Comparison of ENCODE assay signal across 8 cellular contexts in the genomic region with DNA sequence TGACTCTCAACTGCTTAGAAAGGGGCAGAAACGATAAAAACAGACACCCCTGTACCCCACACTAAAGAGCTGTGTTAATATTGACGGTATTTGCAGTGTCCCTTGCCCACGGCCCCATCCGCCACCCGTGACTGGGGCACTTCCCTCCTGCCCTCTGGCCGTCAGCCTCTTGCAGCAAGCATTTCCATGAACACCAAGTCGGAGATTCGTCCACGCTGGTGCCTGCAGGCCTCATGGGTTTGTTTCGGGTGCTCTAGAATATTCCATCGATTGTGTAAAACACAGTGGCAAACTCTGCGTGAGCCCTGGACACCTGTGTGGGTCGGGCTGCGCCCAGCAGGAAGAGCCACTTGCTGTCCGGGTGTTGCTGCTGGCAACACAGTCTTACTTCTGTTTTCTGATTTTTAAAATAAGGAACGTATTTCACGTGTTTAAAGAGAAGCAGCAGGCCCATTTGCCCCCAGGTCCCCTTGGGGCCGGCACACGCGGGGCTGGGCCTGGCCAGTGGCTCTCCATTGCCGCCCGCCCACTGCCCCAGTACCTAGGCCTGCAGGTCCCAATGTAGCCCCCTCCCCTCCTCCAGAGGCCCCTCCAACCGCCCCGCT. TPM values are rescaled to one million over a fixed set of nuclear protein-coding genes. Genes with fewer than 3 reads are reported as not detected.
DNase-seq lines count a peak whose midpoint lies in the region; TF ChIP-seq lines count a peak whose summit lies in the region.
"Had no signal": no experiment of that assay in that cellular context is flagged by ENCODE, and none has a peak within 500 bp of the region (broad histone marks: within the 10 kb centered on the region; RNA-seq: fewer than 3 reads in every experiment).

No MANE protein-coding gene starts in this region.

- H3K4me1 ChIP-seq in HEK293 (ENCODE audit: control insufficient read depth, insufficient read depth, low read length) (no peaks in the 10 kb centered on the region), osteoblast (ENCODE audit: insufficient read depth, low read length) (no peaks in the 10 kb centered on the region)

- peaks cover 21% of the 10 kb centered on the region for H4K20me1 ChIP-seq in osteoblast (ENCODE audit: insufficient read depth, low read length)

- POLR2A ChIA-PET in HEK293 (lab: Yijun Ruan, JAX), result interaction anchor here (0.7 kb wide), 1 partner anchor 62 kb away, joined by 3 read pairs; no protein-coding TSS in a partner anchor

- H3K9me3 Mint-ChIP-seq in brain, result no peaks in the 10 kb centered on the region

- no peaks in the 10 kb centered on the region for H3K27me3 ChIP-seq in osteoblast (ENCODE audit: insufficient read depth, low read length)

- CTCF ChIA-PET in HEK293 (lab: Yijun Ruan, JAX), result interaction anchor here (2.0 kb wide), 1 partner anchor 16 kb away, joined by 8 read pairs; no protein-coding TSS in a partner anchor

- H2AFZ ChIP-seq in osteoblast (ENCODE audit: low read length), result no peak overlapping the region

- H3K36me3 Mint-ChIP-seq in brain, result no peaks in the 10 kb centered on the region

- H3K36me3 ChIP-seq in HEK293 (ENCODE audit: control insufficient read depth in 2 of 2, insufficient read depth in 1 of 2, low read length in 2 of 2) (peaks cover 0 to 60% of the 10 kb centered on the region in 2 experiments; a peak in 1 of 3 replicates), osteoblast (ENCODE audit: insufficient read depth, low read length) (peaks cover 8% of the 10 kb centered on the region)

- no peaks in the 10 kb centered on the region for H3K79me2 ChIP-seq in osteoblast (ENCODE audit: insufficient read depth, low read length)

- peak overlapping the region in 4 of 5 experiments; percentile 21 to 88 (median 76) for H3K27ac Mint-ChIP-seq in brain

- no peak overlapping the region for H3K4me2 ChIP-seq in osteoblast (ENCODE audit: insufficient read depth, low read length)

- H3K27me3 Mint-ChIP-seq in brain, result peaks cover 5% of the 10 kb centered on the region

- H3K27ac ChIP-seq in HEK293 (ENCODE audit: extremely low read depth, low read depth, low read length) (0 out of 2 replicates have a peak overlapping the region, but pooled peaks have one; percentile 31), osteoblast (ENCODE audit: low read depth, low read length) (no peak overlapping the region)

- DNase-seq in GF-D8 (lab: John Stamatoyannopoulos, UW) (peak; percentile 68), osteoblast (ENCODE audit: insufficient read length, low spot score, missing footprints) (peak; percentile 84), NCI-H1105 treated with DMSO at 0.1 percent for 48 hours (lab: John Stamatoyannopoulos, UW) (no peak), cortex of kidney (lab: John Stamatoyannopoulos, UW) (no peak), SW 1271 (lab: John Stamatoyannopoulos, UW) (no peak)
- DNase-seq: left cardiac atrium had no signal

- no peak overlapping the region for H3K4me3 ChIP-seq in HEK293 (ENCODE audit: low read depth, low read length)
- no peak overlapping the region for H3K4me3 ChIP-seq in osteoblast (ENCODE audit: insufficient read depth, low read length)

- no peaks in the 10 kb centered on the region for H3K4me1 Mint-ChIP-seq in brain

- H3K4me3 Mint-ChIP-seq in brain, result no peak overlapping the region

- H3K9me3 ChIP-seq in HEK293 (ENCODE audit: control insufficient read depth, insufficient read depth, low read depth, low read length) (no peaks in the 10 kb centered on the region), osteoblast (ENCODE audit: low read depth, low read length) (no peaks in the 10 kb centered on the region)

- no peak for TF ChIP-seq CTCF in HEK293 (tag by site-specific recombination; IDR thresholded peaks at IDR 0.05)
- no peak for TF ChIP-seq CTCF in brain (conservative IDR thresholded peaks at IDR 0.05)
- no peak for TF ChIP-seq CTCF in osteoblast (IDR thresholded peaks at IDR 0.05; ENCODE audit: extremely low read depth, low read depth, low read length)

TF ChIP-seq in HEK293, 187 proteins besides CTCF, POLR2A, EP300 and RAD21:
- TF ChIP-seq, protein P1, sequence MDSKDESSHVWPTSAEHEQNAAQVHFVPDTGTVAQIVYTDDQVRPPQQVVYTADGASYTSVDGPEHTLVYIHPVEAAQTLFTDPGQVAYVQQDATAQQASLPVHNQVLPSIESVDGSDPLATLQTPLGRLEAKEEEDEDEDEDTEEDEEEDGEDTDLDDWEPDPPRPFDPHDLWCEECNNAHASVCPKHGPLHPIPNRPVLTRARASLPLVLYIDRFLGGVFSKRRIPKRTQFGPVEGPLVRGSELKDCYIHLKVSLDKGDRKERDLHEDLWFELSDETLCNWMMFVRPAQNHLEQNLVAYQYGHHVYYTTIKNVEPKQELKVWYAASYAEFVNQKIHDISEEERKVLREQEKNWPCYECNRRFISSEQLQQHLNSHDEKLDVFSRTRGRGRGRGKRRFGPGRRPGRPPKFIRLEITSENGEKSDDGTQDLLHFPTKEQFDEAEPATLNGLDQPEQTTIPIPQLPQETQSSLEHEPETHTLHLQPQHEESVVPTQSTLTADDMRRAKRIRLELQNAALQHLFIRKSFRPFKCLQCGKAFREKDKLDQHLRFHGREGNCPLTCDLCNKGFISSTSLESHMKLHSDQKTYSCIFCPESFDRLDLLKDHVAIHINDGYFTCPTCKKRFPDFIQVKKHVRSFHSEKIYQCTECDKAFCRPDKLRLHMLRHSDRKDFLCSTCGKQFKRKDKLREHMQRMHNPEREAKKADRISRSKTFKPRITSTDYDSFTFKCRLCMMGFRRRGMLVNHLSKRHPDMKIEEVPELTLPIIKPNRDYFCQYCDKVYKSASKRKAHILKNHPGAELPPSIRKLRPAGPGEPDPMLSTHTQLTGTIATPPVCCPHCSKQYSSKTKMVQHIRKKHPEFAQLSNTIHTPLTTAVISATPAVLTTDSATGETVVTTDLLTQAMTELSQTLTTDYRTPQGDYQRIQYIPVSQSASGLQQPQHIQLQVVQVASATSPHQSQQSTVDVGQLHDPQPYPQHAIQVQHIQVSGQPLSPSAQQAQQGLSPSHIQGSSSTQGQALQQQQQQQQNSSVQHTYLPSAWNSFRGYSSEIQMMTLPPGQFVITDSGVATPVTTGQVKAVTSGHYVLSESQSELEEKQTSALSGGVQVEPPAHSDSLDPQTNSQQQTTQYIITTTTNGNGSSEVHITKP (tag by site-specific recombination; IDR thresholded peaks at IDR 0.05), result no peak
- TF ChIP-seq BCL11B (tag by site-specific recombination; IDR thresholded peaks at IDR 0.05; ENCODE audit: low read depth) (no peak), ZNF391 (tag by site-specific recombination; IDR thresholded peaks at IDR 0.05; ENCODE audit: borderline replicate concordance, low read depth) (no peak), ZNF366 (tag by site-specific recombination; conservative IDR thresholded peaks at IDR 0.05) (no peak), ZEB2 (tag by site-specific recombination; IDR thresholded peaks at IDR 0.05) (no peak), KLF1 (tag by site-specific recombination; IDR thresholded peaks at IDR 0.05) (no peak), ZNF629 (tag by site-specific recombination; IDR thresholded peaks at IDR 0.05) (no peak)
- TF ChIP-seq, protein P2, sequence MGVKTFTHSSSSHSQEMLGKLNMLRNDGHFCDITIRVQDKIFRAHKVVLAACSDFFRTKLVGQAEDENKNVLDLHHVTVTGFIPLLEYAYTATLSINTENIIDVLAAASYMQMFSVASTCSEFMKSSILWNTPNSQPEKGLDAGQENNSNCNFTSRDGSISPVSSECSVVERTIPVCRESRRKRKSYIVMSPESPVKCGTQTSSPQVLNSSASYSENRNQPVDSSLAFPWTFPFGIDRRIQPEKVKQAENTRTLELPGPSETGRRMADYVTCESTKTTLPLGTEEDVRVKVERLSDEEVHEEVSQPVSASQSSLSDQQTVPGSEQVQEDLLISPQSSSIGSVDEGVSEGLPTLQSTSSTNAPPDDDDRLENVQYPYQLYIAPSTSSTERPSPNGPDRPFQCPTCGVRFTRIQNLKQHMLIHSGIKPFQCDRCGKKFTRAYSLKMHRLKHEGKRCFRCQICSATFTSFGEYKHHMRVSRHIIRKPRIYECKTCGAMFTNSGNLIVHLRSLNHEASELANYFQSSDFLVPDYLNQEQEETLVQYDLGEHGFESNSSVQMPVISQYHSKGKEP (tag by site-specific recombination; IDR thresholded peaks at IDR 0.05), result no peak

RNA-seq across cellular contexts. Expression of a gene that starts 10.1 kb away (rescaled TPM):
- 116 TPM for polyA plus RNA-seq in brain (ENCODE audit: insufficient read depth, low read depth, low replicate concordance)
- 72.4 and 75.1 TPM in 2 replicates for total RNA-seq in osteoblast

RNA-seq across cellular contexts. Expression of a gene that starts 18.1 kb away (rescaled TPM):
- polyA plus RNA-seq in brain (ENCODE audit: insufficient read depth, low read depth, low replicate concordance), result 79.8 TPM
- 34.4 and 36.8 TPM in 2 replicates for total RNA-seq in osteoblast

RNA-seq across cellular contexts. Expression of a gene that starts 22.1 kb away (rescaled TPM):
- 18.7 TPM for polyA plus RNA-seq in brain (ENCODE audit: insufficient read depth, low read depth, low replicate concordance)
- total RNA-seq in osteoblast, result 25.3 and 27.4 TPM in 2 replicates

RNA-seq across cellular contexts. Expression of a gene that starts 22.3 kb away (rescaled TPM):
- polyA plus RNA-seq in brain (ENCODE audit: insufficient read depth, low read depth, low replicate concordance), result 28.8 TPM
- 13.0 and 20.3 TPM in 2 replicates for total RNA-seq in osteoblast

Comparison
In these comparisons a context has a peak if more than half of its experiments do, and no peak if none do; other contexts are left out.
1. DNase-seq: peak in GF-D8 (single experiment) and osteoblast (single experiment); none in NCI-H1105 treated with DMSO at 0.1 percent for 48 hours (single experiment), cortex of kidney (single experiment) and SW 1271 (0 of 2).